In the genomic region with DNA sequence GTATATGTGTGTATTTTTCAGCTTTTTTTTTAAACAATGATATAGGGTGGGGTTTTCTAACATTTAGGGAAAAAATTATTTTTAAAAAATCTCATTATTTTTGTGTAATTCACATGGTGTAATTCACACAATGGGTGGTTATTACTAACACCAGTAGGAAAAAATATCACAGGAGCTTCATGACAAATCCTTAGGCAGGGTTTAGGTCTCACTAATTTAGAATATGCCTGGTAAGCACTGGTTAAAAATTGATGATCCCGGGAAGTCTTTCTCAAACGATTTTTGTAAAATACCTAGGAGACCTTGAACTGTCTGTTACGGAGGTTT, we compare ENCODE assay signal across 8 cellular contexts. TPM values are rescaled to one million over a fixed set of nuclear protein-coding genes. Genes with fewer than 3 reads are reported as not detected.
DNase-seq lines count a peak whose midpoint lies in the region; ATAC-seq, FAIRE-seq and TF ChIP-seq lines count a peak whose summit lies in the region.

No MANE protein-coding gene starts in this region.

- peaks cover 27% of the 10 kb centered on the region for H3K4me1 ChIP-seq in ES-I3 (ENCODE audit: insufficient read depth, low read length)
- no peaks in the 10 kb centered on the region for H3K4me1 ChIP-seq in endocrine pancreas (ENCODE audit: control insufficient read depth, insufficient read depth, low read length)
- H3K4me1 ChIP-seq in parathyroid adenoma = peaks cover 20% of the 10 kb centered on the region

- H3K4me2 ChIP-seq in parathyroid adenoma (ENCODE audit: low read length) = peak overlapping the region; percentile 73

- no peak for FAIRE-seq in GM12892 (lab: Jason Lieb, UNC)

- H3K9ac ChIP-seq in ES-I3 (ENCODE audit: low read depth, low read length) = peak overlapping the region; percentile 79
- peak overlapping the region; percentile 56 for H3K9ac ChIP-seq in endocrine pancreas (ENCODE audit: control insufficient read depth, insufficient read depth, low read length)
- no peak overlapping the region for H3K9ac ChIP-seq in parathyroid adenoma

- no peaks in the 10 kb centered on the region for H3K36me3 ChIP-seq in ES-I3 (ENCODE audit: insufficient read depth, low read length)
- no peaks in the 10 kb centered on the region for H3K36me3 ChIP-seq in endocrine pancreas (ENCODE audit: control insufficient read depth, insufficient read depth, low read length)
- H3K36me3 ChIP-seq in parathyroid adenoma (ENCODE audit: control insufficient read depth, insufficient read depth, low read length) = no peaks in the 10 kb centered on the region

- H3K9me3 ChIP-seq in ES-I3 (ENCODE audit: control insufficient read depth, insufficient read depth, low read length) = no peaks in the 10 kb centered on the region
- H3K9me3 ChIP-seq in endocrine pancreas (ENCODE audit: control insufficient read depth, low read length) = no peaks in the 10 kb centered on the region
- no peaks in the 10 kb centered on the region for H3K9me3 ChIP-seq in parathyroid adenoma (ENCODE audit: control insufficient read depth, low read length)

- no peak for TF ChIP-seq CTCF in LNCaP clone FGC (IDR thresholded peaks at IDR 0.05; ENCODE audit: control insufficient read depth, extremely low read depth, insufficient read depth)
- no peak for TF ChIP-seq CTCF in parathyroid adenoma (IDR thresholded peaks at IDR 0.05)

- H3K27me3 ChIP-seq in endocrine pancreas (ENCODE audit: control insufficient read depth, insufficient read depth, low read length) (no peaks in the 10 kb centered on the region), parathyroid adenoma (ENCODE audit: control insufficient read depth, insufficient read depth, low read length) (no peaks in the 10 kb centered on the region)

- H3K79me2 ChIP-seq in parathyroid adenoma = no peaks in the 10 kb centered on the region

- TF ChIP-seq POLR2A in GM12892 (IDR thresholded peaks at IDR 0.05; ENCODE audit: low read depth, low read length) = no peak

- ATAC-seq in GM18511 (IDR thresholded peaks at IDR 0.05; ENCODE audit: unreplicated experiment) = no peak

- H3K4me3 ChIP-seq in LNCaP clone FGC (ENCODE audit: low read depth, low read length) = peak overlapping the region; percentile 6
- peak overlapping the region; percentile 67 for H3K4me3 ChIP-seq in endocrine pancreas (ENCODE audit: control insufficient read depth, insufficient read depth, low read length)
- peak overlapping the region; percentile 63 for H3K4me3 ChIP-seq in parathyroid adenoma (ENCODE audit: low read depth, low read length)

- no peak for DNase-seq in LNCaP clone FGC (ENCODE audit: low read depth)
- DNase-seq in NCI-H2171 treated with DMSO at 0.1 percent for 48 hours (lab: John Stamatoyannopoulos, UW) = no peak
- DNase-seq in mucosa of gallbladder (ENCODE audit: low spot score) = no peak
- DNase-seq in GM12892 (ENCODE audit: insufficient read length) = no peak

- H2AFZ ChIP-seq in parathyroid adenoma = peak overlapping the region; percentile 93

- peak overlapping the region; percentile 93 for H3K27ac ChIP-seq in parathyroid adenoma

RNA-seq across cellular contexts. Expression of gene ZNF217, which starts 29.5 kb away (rescaled TPM):
- 45.4 TPM for total RNA-seq in mucosa of gallbladder
- polyA plus RNA-seq in GM12892 (2012; ENCODE audit: missing spikeins) = 35.4 TPM

Comparison
In these comparisons a context has a peak if more than half of its experiments do, and no peak if none do; other contexts are left out.
1. H3K4me3 ChIP-seq: peak in every context shown above with its lines; median percentile 67 in endocrine pancreas; 63 in parathyroid adenoma; 6 in LNCaP clone FGC.